In genomic region chr4:20252656-20253271, GRCh38 we compare ENCODE assay signal across 8 cellular contexts. TPM values are rescaled to one million over a fixed set of nuclear protein-coding genes. Genes with fewer than 3 reads are reported as not detected.
DNase-seq lines count a peak whose midpoint lies in the region; ATAC-seq lines count a peak whose summit lies in the region.

No MANE protein-coding gene starts in this region.

- no peak overlapping the region for H3K27ac ChIP-seq in iPS-20b (ENCODE audit: low read length)

- peaks cover 18% of the 10 kb centered on the region for H3K4me1 ChIP-seq in HAP-1
- peaks cover 13% of the 10 kb centered on the region for H3K4me1 ChIP-seq in iPS-20b (ENCODE audit: insufficient read depth, low read length)

- peak overlapping the region; percentile 51 for H3K4me3 Mint-ChIP-seq in activated naive CD8-positive, alpha-beta T cell treated with anti-CD3 and anti-CD28 coated beads, Interleukin-2, amount 10 ng/mL, durations not matched to agents 7 days and 5 days
- peak overlapping the region; percentile 48 for H3K4me3 Mint-ChIP-seq in stimulated activated naive CD8-positive, alpha-beta T cell treated with anti-CD3 and anti-CD28 coated beads, Interleukin-15, Interleukin-2, amounts not matched to agents 100 ng/mL and 50 ng/mL, for 24 hours

- H3K9me3 ChIP-seq in HAP-1: no peaks in the 10 kb centered on the region
- H3K9me3 ChIP-seq in iPS-20b (ENCODE audit: insufficient read depth, low read depth, low read length): no peaks in the 10 kb centered on the region

- in situ Hi-C loops in HAP-1 (cut with MboI; ENCODE audit: low sequenced_read_pairs): no loop called here

- H3K27ac Mint-ChIP-seq in activated naive CD8-positive, alpha-beta T cell treated with anti-CD3 and anti-CD28 coated beads, Interleukin-2, amount 10 ng/mL, durations not matched to agents 7 days and 5 days: no peak overlapping the region
- H3K27ac Mint-ChIP-seq in stimulated activated naive CD8-positive, alpha-beta T cell treated with anti-CD3 and anti-CD28 coated beads, Interleukin-15, Interleukin-2, amounts not matched to agents 100 ng/mL and 50 ng/mL, for 24 hours: no peak overlapping the region

- peaks cover 62% of the 10 kb centered on the region for H3K27me3 Mint-ChIP-seq in activated naive CD8-positive, alpha-beta T cell treated with anti-CD3 and anti-CD28 coated beads, Interleukin-2, amount 10 ng/mL, durations not matched to agents 7 days and 5 days
- peaks cover 57% of the 10 kb centered on the region for H3K27me3 Mint-ChIP-seq in stimulated activated naive CD8-positive, alpha-beta T cell treated with anti-CD3 and anti-CD28 coated beads, Interleukin-15, Interleukin-2, amounts not matched to agents 100 ng/mL and 50 ng/mL, for 24 hours

- peak; percentile 33 for DNase-seq in AG20443 (ENCODE audit: low spot score)
- peak; percentile 39 to 68 for DNase-seq in HAP-1 (ENCODE audit: low spot score in 2 of 2)
- peak; percentile 36 for DNase-seq in activated naive CD8-positive, alpha-beta T cell treated with anti-CD3 and anti-CD28 coated beads, Interleukin-2, amount 10 ng/mL, durations not matched to agents 7 days and 5 days

- H3K4me3 ChIP-seq in HAP-1 (peak overlapping the region; percentile 58), iPS-20b (ENCODE audit: low read length) (peak overlapping the region; percentile 77)

- H3K9ac ChIP-seq in iPS-20b (ENCODE audit: low read depth, low read length): peak overlapping the region; percentile 64; the same call in 1 of the 2 replicates

- peaks cover 3% of the 10 kb centered on the region for H3K4me1 Mint-ChIP-seq in activated naive CD8-positive, alpha-beta T cell treated with anti-CD3 and anti-CD28 coated beads, Interleukin-2, amount 10 ng/mL, durations not matched to agents 7 days and 5 days
- H3K4me1 Mint-ChIP-seq in stimulated activated naive CD8-positive, alpha-beta T cell treated with anti-CD3 and anti-CD28 coated beads, Interleukin-15, Interleukin-2, amounts not matched to agents 100 ng/mL and 50 ng/mL, for 24 hours (ENCODE audit: low read depth): peaks cover 13% of the 10 kb centered on the region

- POLR2A ChIA-PET in activated naive CD8-positive, alpha-beta T cell treated with anti-CD3 and anti-CD28 coated beads, Interleukin-2, amount 10 ng/mL, durations not matched to agents 7 days and 5 days (lab: Charles Lee): no interaction called here

- peaks cover 15% of the 10 kb centered on the region for H3K27me3 ChIP-seq in HAP-1 (ENCODE audit: low read depth)
- peaks cover 78% of the 10 kb centered on the region for H3K27me3 ChIP-seq in iPS-20b (ENCODE audit: insufficient read depth, low read length)

- peaks cover 1% of the 10 kb centered on the region for H3K9me3 Mint-ChIP-seq in activated naive CD8-positive, alpha-beta T cell treated with anti-CD3 and anti-CD28 coated beads, Interleukin-2, amount 10 ng/mL, durations not matched to agents 7 days and 5 days
- H3K9me3 Mint-ChIP-seq in stimulated activated naive CD8-positive, alpha-beta T cell treated with anti-CD3 and anti-CD28 coated beads, Interleukin-15, Interleukin-2, amounts not matched to agents 100 ng/mL and 50 ng/mL, for 24 hours: no peaks in the 10 kb centered on the region

- no peak for ATAC-seq in activated naive CD8-positive, alpha-beta T cell treated with anti-CD3 and anti-CD28 coated beads, Interleukin-2, amount 10 ng/mL, durations not matched to agents 7 days and 5 days (ENCODE audit: low read depth)
- ATAC-seq in GM21515 (IDR thresholded peaks at IDR 0.05; ENCODE audit: unreplicated experiment) (no peak), HG03045 (IDR thresholded peaks at IDR 0.05; ENCODE audit: unreplicated experiment) (no peak), GM18873 (IDR thresholded peaks at IDR 0.05; ENCODE audit: low FRiP score, unreplicated experiment) (no peak)

- no peaks in the 10 kb centered on the region for H3K36me3 Mint-ChIP-seq in activated naive CD8-positive, alpha-beta T cell treated with anti-CD3 and anti-CD28 coated beads, Interleukin-2, amount 10 ng/mL, durations not matched to agents 7 days and 5 days
- no peaks in the 10 kb centered on the region for H3K36me3 Mint-ChIP-seq in stimulated activated naive CD8-positive, alpha-beta T cell treated with anti-CD3 and anti-CD28 coated beads, Interleukin-15, Interleukin-2, amounts not matched to agents 100 ng/mL and 50 ng/mL, for 24 hours (ENCODE audit: low read depth)

- H3K36me3 ChIP-seq in HAP-1 (replicated peaks) (no peaks in the 10 kb centered on the region), iPS-20b (ENCODE audit: insufficient read depth, low read depth, low read length) (no peaks in the 10 kb centered on the region)

RNA-seq across cellular contexts. Expression of gene SLIT2, which starts 1.1 kb away (rescaled TPM):
- not detected for total RNA-seq in activated naive CD8-positive, alpha-beta T cell treated with anti-CD3 and anti-CD28 coated beads, Interleukin-2, amount 10 ng/mL, durations not matched to agents 7 days and 5 days
